ENCODE assay signal across 29 cellular contexts in the genomic region with DNA sequence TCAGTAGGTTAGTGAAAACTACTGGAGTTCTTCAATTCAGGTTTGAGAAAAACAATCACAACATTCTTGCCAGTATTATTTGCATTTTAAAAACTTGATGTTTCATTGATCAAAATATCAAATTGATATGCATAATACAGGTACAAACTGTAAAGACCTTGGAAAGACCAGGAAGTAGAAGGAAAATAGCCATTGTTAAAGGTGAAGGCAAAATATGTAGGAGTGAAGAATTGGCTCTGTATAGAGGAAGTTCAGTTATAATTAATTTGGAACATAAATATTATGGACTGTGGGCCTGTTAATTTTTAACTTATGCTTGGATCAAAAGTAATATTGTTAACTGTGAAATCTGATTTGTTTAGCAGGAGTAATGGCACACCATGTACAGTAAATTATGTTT.
"Had no signal": no experiment of that assay in that cellular context is flagged by ENCODE, and none has a peak within 500 bp of the region (broad histone marks: within the 10 kb centered on the region; RNA-seq: fewer than 3 reads in every experiment).

No MANE protein-coding gene starts in this region.

- ATAC-seq: left colon; left lung; lower lobe of right lung; natural killer cell; psoas muscle; stimulated activated naive B cell treated with anti-CD40 and anti-IgM and Interleukin-4, amounts not matched to agents 10 μg/mL and 1 μg/mL and 100 μg/mL, for 72 hours; stimulated activated naive CD8-positive, alpha-beta T cell treated with anti-CD3 and anti-CD28 coated beads, Interleukin-15, Interleukin-2, amounts not matched to agents 100 U/mL and 50 U/mL, for 24 hours; upper lobe of right lung had no signal

- H3K36me3 Mint-ChIP-seq: naive B cell; natural killer cell; neural progenitor cell; stimulated activated naive B cell treated with anti-CD40 and anti-IgM and Interleukin-4, amounts not matched to agents 10 μg/mL and 1 μg/mL and 100 μg/mL, for 72 hours had no signal

- H3K4me3 Mint-ChIP-seq: natural killer cell; nephron progenitor cell; neural progenitor cell; stimulated activated naive B cell treated with anti-CD40 and anti-IgM and Interleukin-4, amounts not matched to agents 10 μg/mL and 1 μg/mL and 100 μg/mL, for 72 hours had no signal

- H3K27me3 ChIP-seq: left lung, neural progenitor cell, neutrophil, ovary, right atrium auricular region, right lobe of liver, suprapubic skin, tibial artery, upper lobe of right lung had no signal

- H3K36me3 ChIP-seq: left lung, lower lobe of right lung, neural progenitor cell, neutrophil, ovary, right atrium auricular region, right lobe of liver, suprapubic skin, thoracic aorta, tibial artery, upper lobe of right lung had no signal

- H3K4me1 ChIP-seq: left lung, lower lobe of right lung, neural progenitor cell, psoas muscle, right lobe of liver, upper lobe of right lung had no signal

- H3K4me3 ChIP-seq: left lung, lower lobe of right lung, neural progenitor cell, ovary, psoas muscle, right atrium auricular region, right lobe of liver, suprapubic skin, thoracic aorta, tibial artery, upper lobe of right lung had no signal

- H3K27me3 Mint-ChIP-seq: naive B cell; stimulated activated naive B cell treated with anti-CD40 and anti-IgM and Interleukin-4, amounts not matched to agents 10 μg/mL and 1 μg/mL and 100 μg/mL, for 72 hours had no signal

- H3K27ac ChIP-seq: left lung, lower lobe of right lung, neural progenitor cell, neutrophil, ovary, psoas muscle, right atrium auricular region, right lobe of liver, suprapubic skin, thoracic aorta, tibial artery, upper lobe of right lung had no signal

- DNase-seq: hippocampal formation; left colon; left lung; lower lobe of right lung; mammary epithelial cell; mesenchymal stem cell; naive B cell; natural killer cell; nephron progenitor cell; ovary; posterior cingulate gyrus; psoas muscle; right lobe of liver; stimulated activated CD4-positive, alpha-beta T cell treated with anti-CD3 and anti-CD28 coated beads, Interleukin-12 subunit alpha, Interleukin-12 subunit beta, amount 100 ng/mL, for 4 hours; stimulated activated CD4-positive, alpha-beta T cell treated with anti-CD3 and anti-CD28 coated beads, Interleukin-15, amount 100 ng/mL, for 24 hours; stimulated activated CD4-positive, alpha-beta T cell treated with anti-CD3 and anti-CD28 coated beads, Interleukin-2, amount 100 ng/mL, for 24 hours; stimulated activated CD4-positive, alpha-beta T cell treated with anti-CD3 and anti-CD28 coated beads, Interleukin-4, amount 100 ng/mL, for 1 hour; stimulated activated naive B cell treated with anti-CD40 and anti-IgM and Interleukin-4, amounts not matched to agents 10 μg/mL and 1 μg/mL and 100 μg/mL, for 72 hours; stimulated activated naive CD8-positive, alpha-beta T cell treated with anti-CD3 and anti-CD28 coated beads, Interleukin-15, Interleukin-2, amounts not matched to agents 100 U/mL and 50 U/mL, for 24 hours; tibial artery; trophoblast cell; upper lobe of right lung had no signal

- FAIRE-seq: keratinocyte, urothelium cell line had no signal

- H3K9ac ChIP-seq: neural progenitor cell had no signal

- H3K4me1 Mint-ChIP-seq: nephron progenitor cell, neural progenitor cell had no signal

- H3K27ac Mint-ChIP-seq: naive B cell; natural killer cell; nephron progenitor cell; neural progenitor cell; stimulated activated naive B cell treated with anti-CD40 and anti-IgM and Interleukin-4, amounts not matched to agents 10 μg/mL and 1 μg/mL and 100 μg/mL, for 72 hours had no signal

- H3K9me3 Mint-ChIP-seq: naive B cell; natural killer cell; neural progenitor cell; stimulated activated naive B cell treated with anti-CD40 and anti-IgM and Interleukin-4, amounts not matched to agents 10 μg/mL and 1 μg/mL and 100 μg/mL, for 72 hours had no signal

- H3K9me3 ChIP-seq: left lung, lower lobe of right lung, neutrophil, ovary, psoas muscle, right atrium auricular region, right lobe of liver, suprapubic skin, thoracic aorta, tibial artery, upper lobe of right lung had no signal
